In the genomic region with DNA sequence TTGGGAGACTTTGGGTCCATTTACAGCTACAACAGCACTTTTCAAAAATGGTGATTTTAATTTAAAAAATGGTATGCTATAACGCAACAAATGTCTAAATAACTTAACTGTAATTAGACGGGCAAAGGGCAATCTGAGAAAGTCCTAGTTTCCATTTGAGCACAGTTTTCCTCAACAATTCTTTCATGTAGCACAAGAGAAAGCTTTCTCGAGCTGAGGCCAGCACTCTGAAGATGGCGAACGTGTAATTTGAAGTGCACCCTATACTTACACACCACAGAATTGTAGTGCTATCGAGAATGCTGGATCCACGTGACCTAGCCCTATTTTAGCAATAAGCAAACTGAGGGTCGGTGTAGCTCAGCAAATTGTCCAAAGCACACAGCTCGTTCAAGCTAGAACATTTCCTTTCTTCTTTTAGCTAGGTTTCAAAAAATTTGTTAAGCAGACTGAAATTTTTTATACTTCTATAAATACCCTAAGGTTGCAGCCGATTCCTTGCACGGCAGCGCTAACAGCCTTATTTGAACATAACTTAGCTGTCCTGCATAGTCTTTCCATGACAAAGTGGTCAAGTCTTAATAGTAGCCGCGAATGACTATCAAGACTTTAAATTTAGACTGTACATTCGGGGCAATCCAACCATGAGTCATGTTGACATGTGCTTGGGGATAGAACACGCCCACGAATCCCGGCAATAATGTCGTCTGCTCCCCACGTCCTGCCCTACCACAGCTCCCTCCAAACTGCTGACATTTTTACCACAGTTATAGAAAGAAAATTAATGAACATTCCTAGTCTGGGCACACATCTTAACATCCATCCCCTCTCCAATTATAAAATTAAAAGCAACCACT, we compare ENCODE assay signal across 8 cellular contexts. TPM values are rescaled to one million over a fixed set of nuclear protein-coding genes. Genes with fewer than 3 reads are reported as not detected.
DNase-seq lines count a peak whose midpoint lies in the region; ATAC-seq and TF ChIP-seq lines count a peak whose summit lies in the region.

No MANE protein-coding gene starts in this region.

- peaks cover 20% of the 10 kb centered on the region for H3K4me1 ChIP-seq in HUES64 (ENCODE audit: insufficient read depth, low read length)
- H3K4me1 ChIP-seq in skeletal muscle tissue (ENCODE audit: control insufficient read depth in 3 of 3, insufficient read depth in 3 of 3, low read length in 3 of 3): peaks cover 44 to 55% (median 48%) of the 10 kb centered on the region in 3 donors
- H3K4me1 ChIP-seq in OCI-LY7 (ENCODE audit: insufficient read depth, low read length, poor library complexity, severe bottlenecking): no peaks in the 10 kb centered on the region

- H3K4me2 ChIP-seq in OCI-LY7 (ENCODE audit: low read length): no peak overlapping the region

- no peaks in the 10 kb centered on the region for H3K27me3 Mint-ChIP-seq in activated naive CD4-positive, alpha-beta T cell treated with anti-CD3 and anti-CD28 coated beads, Interleukin-2, amount 50 U/mL, for 24 hours
- peaks cover 2% of the 10 kb centered on the region for H3K27me3 Mint-ChIP-seq in glutamatergic neuron (ENCODE audit: unreplicated experiment)

- no peak for TF ChIP-seq CTCF in glutamatergic neuron (IDR thresholded peaks at IDR 0.05; ENCODE audit: partially characterized antibody, unreplicated experiment)
- TF ChIP-seq CTCF in OCI-LY7 (conservative IDR thresholded peaks at IDR 0.05; ENCODE audit: low read length): no peak

- peaks cover 13% of the 10 kb centered on the region for H4K20me1 ChIP-seq in OCI-LY7 (ENCODE audit: insufficient read depth, low read length)

- DNase-seq in glutamatergic neuron (no peak), SIG-M5 (lab: John Stamatoyannopoulos, UW) (no peak), OCI-LY7 (ENCODE audit: low spot score) (no peak)
- DNase-seq in stimulated activated CD4-positive, alpha-beta T cell treated with anti-CD3 and anti-CD28 coated beads, Interleukin-4, amount 100 ng/mL, for 4 hours: no peak

- H3K9me3 ChIP-seq in HUES64 (ENCODE audit: insufficient read depth, low read depth, low read length) (no peaks in the 10 kb centered on the region), skeletal muscle tissue (ENCODE audit: control insufficient read depth in 3 of 3, low read length in 3 of 3) (no peaks in the 10 kb centered on the region), OCI-LY7 (ENCODE audit: low read length) (no peaks in the 10 kb centered on the region)

- H3K27me3 ChIP-seq in HUES64 (ENCODE audit: insufficient read depth, low read length) (no peaks in the 10 kb centered on the region), skeletal muscle tissue (ENCODE audit: control insufficient read depth in 3 of 3, insufficient read depth in 3 of 3, low read length in 3 of 3) (no peaks in the 10 kb centered on the region)

- peaks cover 25% of the 10 kb centered on the region for H3K36me3 Mint-ChIP-seq in activated naive CD4-positive, alpha-beta T cell treated with anti-CD3 and anti-CD28 coated beads, Interleukin-2, amount 50 U/mL, for 24 hours
- peaks cover 15% of the 10 kb centered on the region for H3K36me3 Mint-ChIP-seq in glutamatergic neuron (ENCODE audit: unreplicated experiment)

- H3K27ac ChIP-seq in HUES64 (ENCODE audit: low read depth, low read length) (peak overlapping the region; percentile 71; the same call in 1 of the 2 replicates), skeletal muscle tissue (ENCODE audit: low read depth, low read length) (peak overlapping the region; percentile 99), OCI-LY7 (ENCODE audit: low read depth, low read length, poor library complexity, severe bottlenecking) (no peak overlapping the region)

- CTCF ChIA-PET in OCI-LY7 (lab: Charles Lee; ENCODE audit: unreplicated experiment): no interaction called here

- no peaks in the 10 kb centered on the region for H3K9me3 Mint-ChIP-seq in activated naive CD4-positive, alpha-beta T cell treated with anti-CD3 and anti-CD28 coated beads, Interleukin-2, amount 50 U/mL, for 24 hours
- H3K9me3 Mint-ChIP-seq in glutamatergic neuron (ENCODE audit: unreplicated experiment): peaks cover 5% of the 10 kb centered on the region

- WGBS in HUES64: 97% methylated on average over 20 of the region's 20 CpGs

- POLR2A ChIA-PET in OCI-LY7 (lab: Charles Lee): interaction anchor here (0.6 to 1.7 kb wide), 6 partner anchors 8 to 147 kb away, joined by 3 to 6 read pairs (median 3); a partner anchor contains a TSS

- H2AFZ ChIP-seq in OCI-LY7 (ENCODE audit: low read length): no peak overlapping the region

- intact Hi-C loops in OCI-LY7 (cut with micrococcal nuclease; ENCODE audit: unreplicated experiment): no loop called here

- H3K36me3 ChIP-seq in HUES64 (ENCODE audit: insufficient read depth, low read length) (peaks cover 40% of the 10 kb centered on the region), skeletal muscle tissue (ENCODE audit: control insufficient read depth in 3 of 3, insufficient read depth in 3 of 3, low read length in 3 of 3) (peaks cover 23 to 27% (median 24%) of the 10 kb centered on the region in 3 donors), OCI-LY7 (ENCODE audit: insufficient read depth, low read length) (peaks cover 61% of the 10 kb centered on the region)

- no TSS peak for BruUV-seq in OCI-LY7 (replicated peaks; lab: Mats Ljungman, UMichigan)

- H3K9ac ChIP-seq in HUES64 (ENCODE audit: low read depth, low read length) (no peak overlapping the region), skeletal muscle tissue (ENCODE audit: low read depth in 1 of 3, low read length in 3 of 3) (peak overlapping the region in 1 of 3 donors; percentile 41)

- H3K4me1 Mint-ChIP-seq in activated naive CD4-positive, alpha-beta T cell treated with anti-CD3 and anti-CD28 coated beads, Interleukin-2, amount 50 U/mL, for 24 hours: peaks cover 46% of the 10 kb centered on the region
- H3K4me1 Mint-ChIP-seq in glutamatergic neuron (ENCODE audit: low read depth, unreplicated experiment): peaks cover 29% of the 10 kb centered on the region

- H3K9me2 ChIP-seq in OCI-LY7 (ENCODE audit: insufficient read depth, low read length): no peaks in the 10 kb centered on the region

- H3K4me3 ChIP-seq in HUES64 (ENCODE audit: low read length) (no peak overlapping the region), skeletal muscle tissue (ENCODE audit: low read length in 3 of 3) (no peak overlapping the region), OCI-LY7 (ENCODE audit: low read depth, low read length, poor library complexity, severe bottlenecking) (no peak overlapping the region)

- H3K4me3 Mint-ChIP-seq in activated naive CD4-positive, alpha-beta T cell treated with anti-CD3 and anti-CD28 coated beads, Interleukin-2, amount 50 U/mL, for 24 hours: peak overlapping the region; percentile 37
- peak overlapping the region; percentile 14 for H3K4me3 Mint-ChIP-seq in glutamatergic neuron (ENCODE audit: unreplicated experiment)

- H3K79me2 ChIP-seq in OCI-LY7 (ENCODE audit: insufficient read depth, low read depth, low read length): peaks cover 23% of the 10 kb centered on the region

- ATAC-seq in HG03439 (IDR thresholded peaks at IDR 0.05; ENCODE audit: unreplicated experiment): no peak

- peak overlapping the region; percentile 68 for H3K27ac Mint-ChIP-seq in activated naive CD4-positive, alpha-beta T cell treated with anti-CD3 and anti-CD28 coated beads, Interleukin-2, amount 50 U/mL, for 24 hours
- H3K27ac Mint-ChIP-seq in glutamatergic neuron (ENCODE audit: unreplicated experiment): peak overlapping the region; percentile 8

RNA-seq across cellular contexts. Expression of a gene that starts 10.0 kb away (rescaled TPM):
- 12.2 TPM for polyA plus RNA-seq in HUES64 (2013, experiment 1 of 2)
- polyA plus RNA-seq in HUES64 (2013, experiment 2 of 2): 12.4 TPM
- 88.6 TPM for total RNA-seq in glutamatergic neuron (ENCODE audit: unreplicated experiment)
- total RNA-seq in skeletal muscle tissue: 50.6 TPM
- total RNA-seq in OCI-LY7 (2014; rRNA removed; shearing (Covaris generic)): 19.2 and 24.0 TPM in 2 replicates
- total RNA-seq in OCI-LY7 (2022): 43.0 and 54.0 TPM in 2 replicates
